21 cellular contexts compared by ENCODE assay signal in the genomic region with DNA sequence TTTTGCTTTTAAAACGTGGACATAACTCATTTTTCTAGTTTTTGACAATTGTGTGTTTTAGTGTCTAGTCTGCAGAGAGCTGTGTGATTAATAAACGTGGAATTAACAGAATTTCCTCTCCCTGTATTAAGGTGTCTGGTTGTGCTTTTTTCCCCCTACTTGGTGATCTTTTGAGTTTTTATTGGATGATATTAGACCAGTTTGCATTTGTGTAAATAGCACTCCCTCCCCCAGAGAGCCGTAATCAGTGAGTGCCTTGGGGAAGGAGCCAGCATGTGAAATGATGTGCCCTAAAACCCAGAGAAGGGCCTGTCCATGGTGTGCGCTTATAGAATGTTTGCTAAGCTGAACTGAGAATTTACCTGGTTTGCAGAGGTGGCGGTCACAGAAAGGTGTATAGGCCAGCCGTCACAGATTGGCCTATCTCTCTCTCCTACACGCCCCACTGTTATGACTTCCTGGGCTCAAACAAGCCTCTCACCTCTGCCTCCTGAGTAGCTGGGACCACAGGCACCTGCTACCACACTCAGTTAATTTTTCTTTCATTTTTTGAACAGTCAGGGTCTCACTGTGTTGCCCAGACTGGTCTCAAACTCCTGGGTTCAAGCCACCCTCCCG.
"Had no signal": no experiment of that assay in that cellular context is flagged by ENCODE, and none has a peak within 500 bp of the region (broad histone marks: within the 10 kb centered on the region; RNA-seq: fewer than 3 reads in every experiment).

No MANE protein-coding gene starts in this region.

- H3K27me3 Mint-ChIP-seq: activated naive CD8-positive, alpha-beta T cell treated with anti-CD3 and anti-CD28 coated beads for 36 hours; activated T-cell treated with anti-CD3 and anti-CD28 coated beads, Interleukin-2, amount 50 U/mL, for 24 hours; activated T-helper 17 cell treated with anti-CD3 and anti-CD28 coated beads, Interleukin-2, amount 50 U/mL, for 72 hours; dendritic cell treated with granulocyte-macrophage colony-stimulating factor and Interleukin-4, amounts not matched to agents 40 ng/mL and 50 ng/mL, for 4 days; memory B cell; stimulated activated naive CD8-positive, alpha-beta T cell treated with anti-CD3 and anti-CD28 coated beads, Interleukin-15, Interleukin-2, amounts not matched to agents 100 ng/mL and 50 ng/mL, for 24 hours had no signal

- ATAC-seq: activated T-helper 17 cell treated with anti-CD3 and anti-CD28 coated beads, Interleukin-2, amount 50 U/mL, for 72 hours; heart right ventricle; left cardiac atrium; psoas muscle; right cardiac atrium; WTC11 had no signal

- H3K27ac Mint-ChIP-seq: activated naive CD8-positive, alpha-beta T cell treated with anti-CD3 and anti-CD28 coated beads for 36 hours; activated T-cell treated with anti-CD3 and anti-CD28 coated beads, Interleukin-2, amount 50 U/mL, for 24 hours; activated T-helper 17 cell treated with anti-CD3 and anti-CD28 coated beads, Interleukin-2, amount 50 U/mL, for 72 hours; dendritic cell treated with granulocyte-macrophage colony-stimulating factor and Interleukin-4, amounts not matched to agents 40 ng/mL and 50 ng/mL, for 4 days; memory B cell; nephron; stimulated activated naive CD8-positive, alpha-beta T cell treated with anti-CD3 and anti-CD28 coated beads, Interleukin-15, Interleukin-2, amounts not matched to agents 100 ng/mL and 50 ng/mL, for 24 hours; WTC11 had no signal

- H3K4me3 Mint-ChIP-seq: activated naive CD8-positive, alpha-beta T cell treated with anti-CD3 and anti-CD28 coated beads for 36 hours; activated T-cell treated with anti-CD3 and anti-CD28 coated beads, Interleukin-2, amount 50 U/mL, for 24 hours; activated T-helper 17 cell treated with anti-CD3 and anti-CD28 coated beads, Interleukin-2, amount 50 U/mL, for 72 hours; dendritic cell treated with granulocyte-macrophage colony-stimulating factor and Interleukin-4, amounts not matched to agents 40 ng/mL and 50 ng/mL, for 4 days; memory B cell; nephron; stimulated activated naive CD8-positive, alpha-beta T cell treated with anti-CD3 and anti-CD28 coated beads, Interleukin-15, Interleukin-2, amounts not matched to agents 100 ng/mL and 50 ng/mL, for 24 hours; WTC11 had no signal

- H3K9me3 Mint-ChIP-seq: activated naive CD8-positive, alpha-beta T cell treated with anti-CD3 and anti-CD28 coated beads for 36 hours; activated T-cell treated with anti-CD3 and anti-CD28 coated beads, Interleukin-2, amount 50 U/mL, for 24 hours; activated T-helper 17 cell treated with anti-CD3 and anti-CD28 coated beads, Interleukin-2, amount 50 U/mL, for 72 hours; dendritic cell treated with granulocyte-macrophage colony-stimulating factor and Interleukin-4, amounts not matched to agents 40 ng/mL and 50 ng/mL, for 4 days; memory B cell; nephron; stimulated activated naive CD8-positive, alpha-beta T cell treated with anti-CD3 and anti-CD28 coated beads, Interleukin-15, Interleukin-2, amounts not matched to agents 100 ng/mL and 50 ng/mL, for 24 hours; WTC11 had no signal

- H3K4me1 Mint-ChIP-seq: activated naive CD8-positive, alpha-beta T cell treated with anti-CD3 and anti-CD28 coated beads for 36 hours; activated T-helper 17 cell treated with anti-CD3 and anti-CD28 coated beads, Interleukin-2, amount 50 U/mL, for 72 hours; memory B cell; nephron had no signal

- DNase-seq: activated naive CD4-positive, alpha-beta T cell; activated naive CD8-positive, alpha-beta T cell treated with anti-CD3 and anti-CD28 coated beads for 36 hours; activated T-cell treated with anti-CD3 and anti-CD28 coated beads, Interleukin-2, amount 50 U/mL, for 24 hours; effector CD4-positive, alpha-beta T cell; foreskin fibroblast; heart right ventricle; islet precursor cell; left cardiac atrium; ovary; psoas muscle; right cardiac atrium; stimulated activated CD4-positive, alpha-beta T cell treated with anti-CD3 and anti-CD28 coated beads, Interleukin-12 subunit alpha, Interleukin-12 subunit beta, amount 100 ng/mL, for 4 hours; stimulated activated CD4-positive, alpha-beta T cell treated with anti-CD3 and anti-CD28 coated beads, Interleukin-4, amount 100 ng/mL, for 4 hours; T1000; tibial artery had no signal

- H3K36me3 Mint-ChIP-seq: WTC11 had no signal
